1 cellular context compared by ENCODE assay signal in the genomic region with DNA sequence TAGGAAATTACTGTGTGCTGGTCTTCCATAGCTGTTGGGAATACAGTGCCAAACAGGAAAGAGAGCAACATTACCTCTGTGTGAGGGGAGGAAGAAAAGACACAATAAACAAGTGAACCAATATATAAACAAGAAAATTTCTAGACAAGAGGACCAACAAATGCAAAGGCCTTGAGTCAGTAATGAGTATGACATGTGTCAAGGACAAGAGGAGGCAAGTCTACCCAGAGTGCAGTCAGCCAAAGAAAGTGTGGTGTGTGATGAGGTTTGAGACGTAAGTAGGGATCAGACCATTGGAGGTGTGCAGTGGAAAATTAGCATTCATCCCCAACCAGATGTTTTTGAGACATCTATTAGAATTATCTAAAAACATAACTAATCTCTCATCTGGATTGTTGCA.
TF ChIP-seq lines count a peak whose summit lies in the region.

No MANE protein-coding gene starts in this region.

TF ChIP-seq in IMR-90, 13 proteins besides CTCF, POLR2A, EP300 and RAD21 (continued from another document):
- TF ChIP-seq NFE2L2 (IDR thresholded peaks at IDR 0.05; ENCODE audit: low read depth, low read length) (no peak), CEBPB (IDR thresholded peaks at IDR 0.05; ENCODE audit: low read depth, low read length) (no peak), CHD1 (IDR thresholded peaks at IDR 0.05; ENCODE audit: low read depth, low read length) (no peak), SMC3 (IDR thresholded peaks at IDR 0.05; ENCODE audit: low read depth, low read length) (no peak), FOS (IDR thresholded peaks at IDR 0.05; ENCODE audit: low read depth, low read length) (no peak; the same call in 1 of the 2 replicates), MAFK (IDR thresholded peaks at IDR 0.05; ENCODE audit: low read depth, low read length) (no peak), BHLHE40 (IDR thresholded peaks at IDR 0.05; ENCODE audit: low read depth, low read length) (no peak), MXI1 (IDR thresholded peaks at IDR 0.05; ENCODE audit: borderline replicate concordance, low read depth, low read length) (no peak), RCOR1 (IDR thresholded peaks at IDR 0.05; ENCODE audit: insufficient replicate concordance, low read length) (no peak), RFX5 (IDR thresholded peaks at IDR 0.05; ENCODE audit: low read depth, low read length) (no peak), MAZ (IDR thresholded peaks at IDR 0.05; ENCODE audit: borderline replicate concordance, low read depth, low read length) (no peak)
- TF ChIP-seq, protein P1, sequence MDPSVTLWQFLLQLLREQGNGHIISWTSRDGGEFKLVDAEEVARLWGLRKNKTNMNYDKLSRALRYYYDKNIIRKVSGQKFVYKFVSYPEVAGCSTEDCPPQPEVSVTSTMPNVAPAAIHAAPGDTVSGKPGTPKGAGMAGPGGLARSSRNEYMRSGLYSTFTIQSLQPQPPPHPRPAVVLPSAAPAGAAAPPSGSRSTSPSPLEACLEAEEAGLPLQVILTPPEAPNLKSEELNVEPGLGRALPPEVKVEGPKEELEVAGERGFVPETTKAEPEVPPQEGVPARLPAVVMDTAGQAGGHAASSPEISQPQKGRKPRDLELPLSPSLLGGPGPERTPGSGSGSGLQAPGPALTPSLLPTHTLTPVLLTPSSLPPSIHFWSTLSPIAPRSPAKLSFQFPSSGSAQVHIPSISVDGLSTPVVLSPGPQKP (IDR thresholded peaks at IDR 0.05; ENCODE audit: borderline replicate concordance, low read depth, low read length): no peak
